In the genomic region with DNA sequence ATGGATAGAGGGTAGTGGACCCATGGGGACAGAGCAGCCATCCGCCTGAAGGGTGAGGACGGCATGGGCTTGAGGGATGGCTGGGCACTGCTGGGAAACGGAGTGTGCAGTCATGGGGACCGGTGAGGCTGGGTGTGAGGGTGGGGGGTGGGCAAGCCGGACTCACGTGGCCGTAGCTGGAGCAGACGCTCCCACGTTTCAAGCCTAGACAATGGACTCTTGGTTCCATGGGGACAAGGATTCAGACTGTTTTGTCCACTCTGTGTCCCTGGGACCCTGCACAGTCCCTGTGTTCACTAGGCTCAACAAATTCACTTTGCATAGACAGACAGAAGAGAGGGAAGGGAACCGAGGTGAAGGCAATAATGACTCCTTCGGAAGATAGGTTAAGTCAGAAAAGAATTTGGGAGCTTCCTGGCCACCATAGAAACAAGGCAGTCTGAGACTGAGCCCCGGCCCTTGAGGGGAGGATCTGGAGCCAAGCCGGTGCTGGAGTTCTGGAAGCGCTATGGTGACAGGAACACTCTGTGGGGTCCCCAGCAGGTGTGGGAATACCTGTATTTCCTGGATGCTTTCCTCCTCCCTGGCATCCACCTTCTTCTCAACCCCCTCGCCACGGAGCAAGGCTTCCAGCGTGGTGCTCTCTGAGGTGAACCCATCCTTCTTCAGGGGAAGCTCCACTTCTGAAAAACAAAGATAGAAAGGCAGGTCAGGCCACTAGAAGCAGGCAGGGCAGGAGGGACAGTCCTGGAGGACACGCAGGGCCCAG, we compare ENCODE assay signal across 20 cellular contexts.
DNase-seq lines count a peak whose midpoint lies in the region; ATAC-seq and TF ChIP-seq lines count a peak whose summit lies in the region.
"Had no signal": no experiment of that assay in that cellular context is flagged by ENCODE, and none has a peak within 500 bp of the region (broad histone marks: within the 10 kb centered on the region; RNA-seq: fewer than 3 reads in every experiment).

No MANE protein-coding gene starts in this region.

- H3K27me3 Mint-ChIP-seq in activated CD4-positive, alpha-beta T cell treated with anti-CD3 and anti-CD28 coated beads for 36 hours: no peaks in the 10 kb centered on the region
- H3K27me3 Mint-ChIP-seq: CD4-positive, alpha-beta T cell had no signal

- no peaks in the 10 kb centered on the region for H3K4me1 Mint-ChIP-seq in activated CD4-positive, alpha-beta T cell treated with anti-CD3 and anti-CD28 coated beads for 36 hours
- H3K4me1 Mint-ChIP-seq: H9 had no signal

- H4K91ac ChIP-seq in IMR-90 (ENCODE audit: insufficient read depth, low read depth, low read length): no peak overlapping the region

- H3K56ac ChIP-seq in IMR-90 (ENCODE audit: extremely low read depth, insufficient read depth, low read length): no peak overlapping the region

- 0 out of 2 replicates have a peak overlapping the region, but pooled peaks have one; percentile 24 for H2AK5ac ChIP-seq in IMR-90 (ENCODE audit: low read depth, low read length)

- H3K27ac Mint-ChIP-seq in activated CD4-positive, alpha-beta T cell treated with anti-CD3 and anti-CD28 coated beads for 36 hours: no peak overlapping the region
- H3K27ac Mint-ChIP-seq: CD4-positive, alpha-beta T cell; HFFc6 had no signal

- TF ChIP-seq POLR2A in IMR-90 (IDR thresholded peaks at IDR 0.05; ENCODE audit: low read depth, low read length) (no peak), gastroesophageal sphincter (IDR thresholded peaks at IDR 0.05) (no peak)

- in situ Hi-C loops in IMR-90 (cut with MboI; ENCODE audit: low sequenced_read_pairs): no loop called here

- no peak overlapping the region for H3K23ac ChIP-seq in IMR-90 (ENCODE audit: low read depth, low read length)

- H3K27ac ChIP-seq in IMR-90 (ENCODE audit: insufficient read depth, low read length) (no peak overlapping the region), cingulate gyrus (ENCODE audit: low read depth, low read length) (peak overlapping the region; percentile 30), gastroesophageal sphincter (no peak overlapping the region)
- H3K27ac ChIP-seq: BLaER1, GM23248, RWPE1 had no signal

- H2BK20ac ChIP-seq in IMR-90 (ENCODE audit: low read depth, low read length): no peak overlapping the region

- H2AK9ac ChIP-seq in IMR-90 (replicated peaks; ENCODE audit: low read depth, low read length, poor library complexity): no peak overlapping the region

- dilution Hi-C loops in IMR-90 (cut with HindIII; ENCODE audit: low sequenced_read_pairs, unreplicated experiment): no loop called here

- intact Hi-C loops in IMR-90 (cut with micrococcal nuclease): no loop called here
- intact Hi-C loops in activated CD4-positive, alpha-beta T cell treated with anti-CD3 and anti-CD28 coated beads for 36 hours (cut with DNase I, micrococcal nuclease): no loop called here

- no peaks in the 10 kb centered on the region for H3K36me3 Mint-ChIP-seq in activated CD4-positive, alpha-beta T cell treated with anti-CD3 and anti-CD28 coated beads for 36 hours (ENCODE audit: low read depth)

- no peak overlapping the region for H3K18ac ChIP-seq in IMR-90 (ENCODE audit: low read depth, low read length)

- peaks cover 3 to 27% of the 10 kb centered on the region in 2 experiments; a peak in 3 of 4 replicates for H3K79me1 ChIP-seq in IMR-90 (ENCODE audit: low read depth in 1 of 2, low read length in 2 of 2)

- peaks cover 8% of the 10 kb centered on the region for H3K4me1 ChIP-seq in IMR-90 (ENCODE audit: control insufficient read depth, insufficient read depth, low read length)
- peaks cover 0 to 8% (median 0%) of the 10 kb centered on the region in 3 donors for H3K4me1 ChIP-seq in gastroesophageal sphincter

- H2BK120ac ChIP-seq in IMR-90 (ENCODE audit: low read depth, low read length): no peak overlapping the region

- H3K36me3 ChIP-seq in IMR-90 (ENCODE audit: control insufficient read depth, insufficient read depth, low read length) (peaks cover 17% of the 10 kb centered on the region), gastroesophageal sphincter (no peaks in the 10 kb centered on the region)
- H3K36me3 ChIP-seq: BLaER1 had no signal

- CTCF ChIA-PET in IMR-90 (lab: Yijun Ruan, JAX): no interaction called here
- CTCF ChIA-PET in activated CD4-positive, alpha-beta T cell treated with anti-CD3 and anti-CD28 coated beads for 36 hours (lab: Charles Lee): no interaction called here

- ATAC-seq in IMR-90 (ENCODE audit: low read depth) (no peak), gastroesophageal sphincter (no peak), left lobe of liver (no peak)
- ATAC-seq in activated CD4-positive, alpha-beta T cell treated with anti-CD3 and anti-CD28 coated beads for 36 hours: no peak

- no peak overlapping the region for H3K9ac ChIP-seq in IMR-90 (ENCODE audit: low read depth, low read length)
- H3K9ac ChIP-seq: BLaER1, GM23248 had no signal

- no peak for TF ChIP-seq RAD21 in IMR-90 (IDR thresholded peaks at IDR 0.05; ENCODE audit: low read length)

- H3K4me2 ChIP-seq in IMR-90 (ENCODE audit: low read depth, low read length): no peak overlapping the region
- H3K4me2 ChIP-seq: BLaER1 had no signal

- TF ChIP-seq CTCF in IMR-90 (conservative IDR thresholded peaks at IDR 0.05; ENCODE audit: low read depth, low read length) (no peak), gastroesophageal sphincter (IDR thresholded peaks at IDR 0.05) (no peak)

- no peak overlapping the region for H3K4me3 ChIP-seq in IMR-90 (ENCODE audit: insufficient read depth, low read depth, low read length)
- H3K4me3 ChIP-seq in gastroesophageal sphincter: no peak overlapping the region
- H3K4me3 ChIP-seq: BLaER1, GM23248 had no signal

- BruUV-seq in IMR-90 (replicated peaks; lab: Mats Ljungman, UMichigan): no TSS peak

- no peak overlapping the region for H3K14ac ChIP-seq in IMR-90 (replicated peaks; ENCODE audit: low read depth, low read length)

- no peak for TF ChIP-seq EP300 in gastroesophageal sphincter (IDR thresholded peaks at IDR 0.05)

- no peak overlapping the region for H4K5ac ChIP-seq in IMR-90 (ENCODE audit: low read depth, low read length)

- POLR2A ChIA-PET in IMR-90 (lab: Charles Lee; ENCODE audit: unreplicated experiment): no interaction called here
- POLR2A ChIA-PET in activated CD4-positive, alpha-beta T cell treated with anti-CD3 and anti-CD28 coated beads for 36 hours (lab: Charles Lee): no interaction called here

- H4K8ac ChIP-seq in IMR-90 (ENCODE audit: low read depth in 2 of 2, low read length in 2 of 2): no peak overlapping the region

- 98% methylated on average over 6 of the region's 18 CpGs; no CpG with 5 or more reads in 1 of the 2 experiments for WGBS in IMR-90 (ENCODE audit: extremely low coverage in 2 of 2, insufficient read length in 1 of 2), 2 experiments
- WGBS in gastroesophageal sphincter (ENCODE audit: low coverage in 1 of 2), 2 donors: 70 to 72% methylated on average over 2 to 12 of the region's 18 CpGs

- peaks cover 17% of the 10 kb centered on the region for H3K9me1 ChIP-seq in IMR-90 (ENCODE audit: insufficient read depth, low read length)

- H2BK5ac ChIP-seq in IMR-90 (ENCODE audit: low read depth, low read length, poor library complexity, severe bottlenecking): no peak overlapping the region

- DNase-seq in IMR-90: no peak
- peak; percentile 36 for DNase-seq in midbrain (lab: John Stamatoyannopoulos, UW)
- peak; percentile 49 for DNase-seq in superior temporal gyrus (ENCODE audit: extremely low spot score)
- DNase-seq in activated CD4-positive, alpha-beta T cell treated with anti-CD3 and anti-CD28 coated beads for 36 hours: no peak
- no peak for DNase-seq in left lobe of liver (ENCODE audit: low spot score)
- DNase-seq: CD4-positive, alpha-beta T cell; DMS153; GM23248; H9; HFFc6; KG1; NCI-H1092 treated with DMSO at 0.1 percent for 48 hours; NCI-H1436 treated with DMSO at 0.1 percent for 48 hours; NCI-H1930; NCI-H69; SHP77 treated with DMSO at 0.1 percent for 48 hours had no signal

- no peak overlapping the region for H3K4me3 Mint-ChIP-seq in activated CD4-positive, alpha-beta T cell treated with anti-CD3 and anti-CD28 coated beads for 36 hours
- H3K4me3 Mint-ChIP-seq: CD4-positive, alpha-beta T cell; H9; HFFc6 had no signal

- H3K9me3 ChIP-seq in IMR-90 (ENCODE audit: control insufficient read depth, insufficient read depth, low read length) (no peaks in the 10 kb centered on the region), gastroesophageal sphincter (no peaks in the 10 kb centered on the region)
- H3K9me3 ChIP-seq: BLaER1 had no signal

- no peaks in the 10 kb centered on the region for H3K9me3 Mint-ChIP-seq in activated CD4-positive, alpha-beta T cell treated with anti-CD3 and anti-CD28 coated beads for 36 hours (ENCODE audit: low read depth)
- H3K9me3 Mint-ChIP-seq: CD4-positive, alpha-beta T cell; H9; HFFc6 had no signal

- no peak overlapping the region for H2BK15ac ChIP-seq in IMR-90 (ENCODE audit: low read depth, low read length)

- no peak overlapping the region for H3K4ac ChIP-seq in IMR-90 (ENCODE audit: low read depth, low read length)

- H4K20me1 ChIP-seq in IMR-90 (ENCODE audit: insufficient read depth, low read length): no peaks in the 10 kb centered on the region
- H4K20me1 ChIP-seq: BLaER1 had no signal

- H3K27me3 ChIP-seq in IMR-90 (ENCODE audit: control insufficient read depth, insufficient read depth, low read length): no peaks in the 10 kb centered on the region
- H3K27me3 ChIP-seq in gastroesophageal sphincter: no peaks in the 10 kb centered on the region
- H3K27me3 ChIP-seq: BLaER1 had no signal

- H2AFZ ChIP-seq in IMR-90 (replicated peaks; ENCODE audit: low read length, poor library complexity): no peak overlapping the region
- H2AFZ ChIP-seq: GM23248 had no signal

TF ChIP-seq in IMR-90, 13 proteins besides CTCF, POLR2A, EP300 and RAD21 (continues in another document):
- TF ChIP-seq BHLHE40 (IDR thresholded peaks at IDR 0.05; ENCODE audit: low read depth, low read length) (no peak), CHD1 (IDR thresholded peaks at IDR 0.05; ENCODE audit: low read depth, low read length) (no peak), ELK1 (IDR thresholded peaks at IDR 0.05; ENCODE audit: borderline replicate concordance, low read depth, low read length) (no peak), MAFK (IDR thresholded peaks at IDR 0.05; ENCODE audit: low read depth, low read length) (no peak)

Comparison
In these comparisons a context has a peak if more than half of its experiments do, and no peak if none do; other contexts are left out.
1. DNase-seq: peak in midbrain (single experiment) and superior temporal gyrus (single experiment); none in IMR-90 (single experiment), activated CD4-positive, alpha-beta T cell treated with anti-CD3 and anti-CD28 coated beads for 36 hours (single experiment) and left lobe of liver (single experiment).